8 cellular contexts compared by ENCODE assay signal in the genomic region with DNA sequence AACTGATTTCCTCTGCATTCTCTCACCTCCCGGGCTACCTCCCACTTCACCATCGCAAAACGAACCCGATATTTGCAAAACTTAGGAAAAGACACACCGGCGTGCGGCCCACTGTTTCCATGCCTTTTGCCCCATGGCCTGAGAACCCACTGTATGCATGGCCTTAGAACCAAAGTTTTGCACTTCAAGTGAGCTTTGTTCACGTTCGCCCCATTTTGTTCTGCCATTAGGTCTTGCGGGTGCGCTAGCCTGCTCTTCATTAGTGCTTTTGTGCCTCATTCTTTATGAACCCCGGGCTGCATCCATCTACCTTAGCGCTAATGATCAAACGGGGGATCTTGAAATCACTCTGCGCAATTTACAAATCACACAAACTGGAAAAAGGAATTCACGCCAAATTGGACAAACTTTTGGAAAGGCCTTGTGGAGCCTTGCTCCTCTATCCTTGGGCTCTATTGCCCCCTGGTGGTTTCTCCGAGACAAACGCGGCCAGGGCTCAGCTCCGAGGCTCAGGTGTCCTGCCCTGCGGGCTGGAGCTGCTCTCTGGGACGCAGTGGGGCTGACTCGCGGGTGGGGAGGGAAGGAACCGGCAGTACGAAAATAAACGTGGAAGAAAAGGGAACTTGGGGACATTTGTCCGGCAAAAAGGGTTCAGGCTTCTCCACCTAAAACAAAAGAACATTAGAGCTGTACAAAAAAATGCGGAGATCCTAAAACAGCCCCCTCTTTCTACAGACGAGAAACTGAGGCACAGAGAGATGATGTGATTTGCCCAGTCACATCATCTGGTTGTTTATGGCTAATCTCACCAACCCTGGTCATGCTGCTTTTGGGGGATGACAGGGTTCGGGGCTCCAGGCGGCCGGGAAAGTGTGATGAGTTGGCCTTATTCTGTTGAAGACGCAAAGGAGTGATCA.
DNase-seq lines count a peak whose midpoint lies in the region; ATAC-seq and TF ChIP-seq lines count a peak whose summit lies in the region.

No MANE protein-coding gene starts in this region.

- H3K9ac ChIP-seq in Karpas-422 (ENCODE audit: low read length): peak overlapping the region; percentile 23; the same call in 1 of the 2 replicates

- H3K4me2 ChIP-seq in Karpas-422 (ENCODE audit: low read depth, low read length, poor library complexity, severe bottlenecking): peak overlapping the region; percentile 28

- H3K36me3 ChIP-seq in Karpas-422 (ENCODE audit: insufficient read depth, low read length): no peaks in the 10 kb centered on the region
- H3K36me3 ChIP-seq in uterus: no peaks in the 10 kb centered on the region

- H3K79me2 ChIP-seq in Karpas-422 (ENCODE audit: low read length): no peaks in the 10 kb centered on the region

- H3K4me1 ChIP-seq in Karpas-422 (ENCODE audit: low read length): peaks cover 19% of the 10 kb centered on the region
- peaks cover 29 to 46% of the 10 kb centered on the region in 2 donors for H3K4me1 ChIP-seq in uterus

- no peak overlapping the region for H2AFZ ChIP-seq in Karpas-422 (ENCODE audit: low read length)

- peak overlapping the region in 1 of 7 donors; percentile 63 for H3K27ac Mint-ChIP-seq in CD14-positive monocyte
- H3K27ac Mint-ChIP-seq in glutamatergic neuron (ENCODE audit: unreplicated experiment): peak overlapping the region; percentile 90

- H3K27me3 Mint-ChIP-seq in CD14-positive monocyte (ENCODE audit: low read depth in 3 of 3) (peaks cover 52 to 71% (median 61%) of the 10 kb centered on the region in 3 donors), glutamatergic neuron (ENCODE audit: unreplicated experiment) (peaks cover 3% of the 10 kb centered on the region)

- H3K4me3 ChIP-seq in Karpas-422 (ENCODE audit: low read length) (peak overlapping the region; percentile 15; the same call in 1 of the 2 replicates), uterus (peak overlapping the region in 1 of 2 donors; percentile 2)

- no peak for TF ChIP-seq POLR2A in uterus (IDR thresholded peaks at IDR 0.05)

- intact Hi-C loops in CD14-positive monocyte (cut with micrococcal nuclease): no loop called here
- intact Hi-C loops in uterus (cut with DNase I; ENCODE audit: low total_unique reads): loop anchor here (5.0 to 10.0 kb wide), 3 partner anchors 287 to 594 kb away; no protein-coding TSS in a partner anchor

- ATAC-seq in GM19397 (IDR thresholded peaks at IDR 0.05; ENCODE audit: unreplicated experiment) (peak; percentile 54), omental fat pad (ENCODE audit: low FRiP score) (peak; percentile 68)

- H3K27me3 ChIP-seq in Karpas-422 (ENCODE audit: low read length) (no peaks in the 10 kb centered on the region), uterus (peaks cover 0 to 2% of the 10 kb centered on the region in 2 donors)

- H3K27ac ChIP-seq in Karpas-422 (ENCODE audit: low read length) (no peak overlapping the region), uterus (peak overlapping the region; percentile 97)

- peaks cover 22% of the 10 kb centered on the region for H3K4me1 Mint-ChIP-seq in CD14-positive monocyte
- peaks cover 35% of the 10 kb centered on the region for H3K4me1 Mint-ChIP-seq in glutamatergic neuron (ENCODE audit: low read depth, unreplicated experiment)

- H4K20me1 ChIP-seq in Karpas-422 (ENCODE audit: insufficient read depth, low read depth, low read length): no peaks in the 10 kb centered on the region

- H3K9me3 Mint-ChIP-seq in CD14-positive monocyte (peaks cover 3 to 28% (median 23%) of the 10 kb centered on the region in 7 donors), glutamatergic neuron (ENCODE audit: unreplicated experiment) (peaks cover 8% of the 10 kb centered on the region)

- TF ChIP-seq CTCF in CD14-positive monocyte (IDR thresholded peaks at IDR 0.05) (peak; percentile 84), glutamatergic neuron (IDR thresholded peaks at IDR 0.05; ENCODE audit: partially characterized antibody, unreplicated experiment) (peak; percentile 95), omental fat pad (IDR thresholded peaks at IDR 0.05) (peak in 1 of 3 donors; percentile 64), uterus (IDR thresholded peaks at IDR 0.05) (peak; percentile 84 to 93 (median 87))

- peak overlapping the region; percentile 56 to 92 for H3K4me3 Mint-ChIP-seq in CD14-positive monocyte
- H3K4me3 Mint-ChIP-seq in glutamatergic neuron (ENCODE audit: unreplicated experiment): peak overlapping the region; percentile 84

- H3K9me2 ChIP-seq in Karpas-422 (replicated peaks; ENCODE audit: insufficient read depth, low read length): no peaks in the 10 kb centered on the region

- H3K9me3 ChIP-seq in Karpas-422 (ENCODE audit: low read length) (no peaks in the 10 kb centered on the region), uterus (no peaks in the 10 kb centered on the region)

- no peak for DNase-seq in CD14-positive monocyte (ENCODE audit: low spot score)
- peak; percentile 92 for DNase-seq in Karpas-422
- DNase-seq in RPMI8226: peak; percentile 82
- DNase-seq in activated naive CD4-positive, alpha-beta T cell treated with anti-CD3 and anti-CD28 coated beads, Interleukin-2, amount 50 U/mL, for 16 hours: peak; percentile 54
- DNase-seq in glutamatergic neuron: peak; percentile 89
- DNase-seq in omental fat pad (ENCODE audit: low spot score): peak; percentile 74
- DNase-seq in uterus: peak; percentile 93

- H3K36me3 Mint-ChIP-seq in CD14-positive monocyte (peaks cover 7 to 18% of the 10 kb centered on the region in 2 donors), glutamatergic neuron (ENCODE audit: unreplicated experiment) (no peaks in the 10 kb centered on the region)
